In genomic region chr7:45001138-45001694, GRCh38 we compare ENCODE assay signal across 7 cellular contexts. TPM values are rescaled to one million over a fixed set of nuclear protein-coding genes. Genes with fewer than 3 reads are reported as not detected.
DNase-seq lines count a peak whose midpoint lies in the region; ATAC-seq, FAIRE-seq and TF ChIP-seq lines count a peak whose summit lies in the region.

No MANE protein-coding gene starts in this region.

- H2BK120ac ChIP-seq in H9 (ENCODE audit: low read depth, low read length, poor library complexity, severe bottlenecking) = no peak overlapping the region

- H3K9me2 ChIP-seq in OCI-LY1 (ENCODE audit: low read depth, low read length) = no peaks in the 10 kb centered on the region

- H2AK5ac ChIP-seq in H9 (ENCODE audit: insufficient read length, low read length) = no peak overlapping the region

- no peak for ATAC-seq in HG02938 (IDR thresholded peaks at IDR 0.05; ENCODE audit: unreplicated experiment)

- H3K27me3 Mint-ChIP-seq in H9 (ENCODE audit: low read depth) = no peaks in the 10 kb centered on the region

- no peak for TF ChIP-seq CTCF in H9 (conservative IDR thresholded peaks at IDR 0.05)
- no peak for TF ChIP-seq CTCF in OCI-LY1 (IDR thresholded peaks at IDR 0.05; ENCODE audit: low read length)

- peak; percentile 93 for FAIRE-seq in GM12891 (lab: Jason Lieb, UNC)

- no peak overlapping the region for H2BK20ac ChIP-seq in H9 (ENCODE audit: low read depth, low read length, poor library complexity, severe bottlenecking)

- DNase-seq in GM12891 (ENCODE audit: insufficient read length, low spot score) = no peak
- DNase-seq in H9 = peak; percentile 44
- DNase-seq in activated gamma-delta T cell treated with anti-CD3 and anti-CD28 coated beads, Interleukin-2, amount 50 U/mL, for 16 hours (ENCODE audit: low read depth) = peak; percentile 59
- no peak for DNase-seq in iPS DF 6.9 (ENCODE audit: low read depth, low spot score)
- DNase-seq in stimulated activated CD4-positive, alpha-beta T cell treated with anti-CD3 and anti-CD28 coated beads, Interleukin-4, amount 100 ng/mL, for 1 hour = peak; percentile 64

- H3K27ac Mint-ChIP-seq in H9 = peak overlapping the region in 1 of 3 experiments; percentile 49; a peak in 1 of 7 replicates

- H3K4me1 Mint-ChIP-seq in H9 = peaks cover 12 to 14% of the 10 kb centered on the region in 2 experiments

- no peaks in the 10 kb centered on the region for H3K79me1 ChIP-seq in H9 (ENCODE audit: insufficient read depth, low read depth, low read length, poor library complexity, severe bottlenecking)

- whole genome bisulfite sequencing in H9 (ENCODE audit: extremely low coverage, insufficient read length, low lambda C conversion rate) = no CpG with 5 or more reads among the region's 10 CpGs
- no CpG with 5 or more reads among the region's 10 CpGs for WGBS in iPS DF 6.9 (ENCODE audit: insufficient coverage, insufficient read length)

- peaks cover 13% of the 10 kb centered on the region for H3F3A ChIP-seq in OCI-LY1 (ENCODE audit: insufficient read depth, low read length)

- H4K8ac ChIP-seq in H9 (replicated peaks; ENCODE audit: insufficient read length, low read depth, low read length) = no peak overlapping the region

- no peaks in the 10 kb centered on the region for H3K27me3 ChIP-seq in H9 (ENCODE audit: insufficient read depth, low read length)
- no peaks in the 10 kb centered on the region for H3K27me3 ChIP-seq in OCI-LY1 (ENCODE audit: insufficient read depth, low read length)
- H3K27me3 ChIP-seq in iPS DF 6.9 (ENCODE audit: control insufficient read depth, insufficient read depth, low read length) = no peaks in the 10 kb centered on the region

- H4K20me1 ChIP-seq in H9 (ENCODE audit: control insufficient read depth, insufficient read depth, insufficient read length) (no peaks in the 10 kb centered on the region), OCI-LY1 (ENCODE audit: insufficient read depth, low read length) (no peaks in the 10 kb centered on the region)

- H2AFZ ChIP-seq in H9 (ENCODE audit: low read length) = no peak overlapping the region
- H2AFZ ChIP-seq in OCI-LY1 (ENCODE audit: low read length) = no peak overlapping the region

- H3K9ac ChIP-seq in H9 (ENCODE audit: extremely low read depth, insufficient read length, low read length) (no peak overlapping the region), OCI-LY1 (ENCODE audit: low read length) (peak overlapping the region; percentile 93)

- no peak overlapping the region for H3K14ac ChIP-seq in H9 (ENCODE audit: insufficient read depth, low read length)

- no peak overlapping the region for H2BK12ac ChIP-seq in H9 (ENCODE audit: insufficient read length, low read depth, low read length)

- no peaks in the 10 kb centered on the region for H3K9me3 Mint-ChIP-seq in H9

- H3K27ac ChIP-seq in H9 (ENCODE audit: insufficient read length, low read depth, low read length) = no peak overlapping the region
- H3K27ac ChIP-seq in OCI-LY1 (ENCODE audit: low read depth, low read length, poor library complexity, severe bottlenecking) = peak overlapping the region; percentile 91
- no peak overlapping the region for H3K27ac ChIP-seq in iPS DF 6.9 (ENCODE audit: low read length)

- H3K9me3 ChIP-seq in H9 (ENCODE audit: control insufficient read depth, low read depth, low read length) (no peaks in the 10 kb centered on the region), OCI-LY1 (ENCODE audit: low read length) (no peaks in the 10 kb centered on the region), iPS DF 6.9 (ENCODE audit: control insufficient read depth, insufficient read depth, low read length) (no peaks in the 10 kb centered on the region)

- H4K91ac ChIP-seq in H9 (ENCODE audit: insufficient read length, low read depth, low read length) = no peak overlapping the region

- H3K4me3 ChIP-seq in OCI-LY1 (ENCODE audit: low read depth, low read length, poor library complexity, severe bottlenecking) (peak overlapping the region; percentile 91), iPS DF 6.9 (ENCODE audit: low read length) (peak overlapping the region; percentile 3; the same call in 1 of the 2 replicates)

- H2BK15ac ChIP-seq in H9 (ENCODE audit: low read depth, low read length) = no peak overlapping the region

- peaks cover 7% of the 10 kb centered on the region; the same call in 1 of the 2 replicates for H3K79me2 ChIP-seq in H9 (ENCODE audit: insufficient read depth, low read length)
- H3K79me2 ChIP-seq in OCI-LY1 (ENCODE audit: insufficient read depth, low read length) = peaks cover 54% of the 10 kb centered on the region

- H3K36me3 Mint-ChIP-seq in H9 (ENCODE audit: insufficient read depth in 1 of 3, low read depth in 3 of 3) = peaks cover 0 to 7% (median 0%) of the 10 kb centered on the region in 3 experiments; a peak in 4 of 7 replicates

- H3T11ph ChIP-seq in H9 (ENCODE audit: low read length) = no peak overlapping the region

- H3K56ac ChIP-seq in H9 (ENCODE audit: insufficient read length, low read depth, low read length) = no peak overlapping the region

- peak; percentile 71 for TF ChIP-seq POLR2A in GM12891 (IDR thresholded peaks at IDR 0.05; ENCODE audit: low read depth, low read length)

- H4K5ac ChIP-seq in H9 (ENCODE audit: insufficient read length, low read depth, low read length) = no peak overlapping the region

- no peak overlapping the region for H3K18ac ChIP-seq in H9 (ENCODE audit: insufficient read length, low read depth, low read length)

- H3K23me2 ChIP-seq in H9 (ENCODE audit: insufficient read length, low read depth, low read length, poor library complexity, severe bottlenecking) = peaks cover 4% of the 10 kb centered on the region

- H3K4ac ChIP-seq in H9 (ENCODE audit: low read depth, low read length) = no peak overlapping the region

- H3K4me2 ChIP-seq in H9 (ENCODE audit: insufficient read depth, insufficient read length, low read length) = peak overlapping the region; percentile 98
- H3K4me2 ChIP-seq in OCI-LY1 (ENCODE audit: low read length) = peak overlapping the region; percentile 78

- H3K4me3 Mint-ChIP-seq in H9 = peak overlapping the region; percentile 94 to 97

- no peak overlapping the region for H2BK5ac ChIP-seq in H9 (ENCODE audit: insufficient read length, low read length)

- no peak overlapping the region for H3K23ac ChIP-seq in H9 (ENCODE audit: insufficient read length, low read depth, low read length)

- H3K36me3 ChIP-seq in OCI-LY1 (ENCODE audit: insufficient read depth, low read length) (peaks cover 12% of the 10 kb centered on the region; the same call in 1 of the 2 replicates), iPS DF 6.9 (ENCODE audit: control insufficient read depth, insufficient read depth, low read length) (no peaks in the 10 kb centered on the region)

- H3K4me1 ChIP-seq in H9 (ENCODE audit: insufficient read depth, low read length) (no peaks in the 10 kb centered on the region; the same call in 1 of the 2 replicates), OCI-LY1 (ENCODE audit: insufficient read depth, low read length, severe bottlenecking) (peaks cover 77% of the 10 kb centered on the region), iPS DF 6.9 (ENCODE audit: control insufficient read depth, insufficient read depth, low read length) (no peaks in the 10 kb centered on the region)

TF ChIP-seq in GM12891, 5 proteins besides CTCF, POLR2A, EP300 and RAD21:
- TF ChIP-seq SPI1 (IDR thresholded peaks at IDR 0.05; ENCODE audit: low read depth, low read length) (0 out of 2 replicates have a peak, but pooled peaks have one; percentile 3), PAX5 (IDR thresholded peaks at IDR 0.05; ENCODE audit: insufficient read depth, low read length, severe bottlenecking) (no peak), POU2F2 (IDR thresholded peaks at IDR 0.05; ENCODE audit: low read depth, low read length) (peak; percentile 79; the same call in 1 of the 2 replicates), TAF1 (IDR thresholded peaks at IDR 0.05; ENCODE audit: low read depth, low read length) (0 out of 2 replicates have a peak, but pooled peaks have one; percentile 21), POLR2AphosphoS5 (IDR thresholded peaks at IDR 0.05; ENCODE audit: low read depth, low read length) (peak; percentile 46; the same call in 1 of the 2 replicates)

RNA-seq across cellular contexts. Expression of gene CCM2, which starts 1.2 kb away (rescaled TPM):
- polyA plus RNA-seq in GM12891 (2012; ENCODE audit: low read depth, missing spikeins) = 64.9 TPM
- total RNA-seq in H9 (2021) = 30.4 and 30.5 TPM in 2 replicates

RNA-seq across cellular contexts. Expression of gene MYO1G, which starts 22.4 kb away (rescaled TPM):
- polyA plus RNA-seq in GM12891 (2012; ENCODE audit: low read depth, missing spikeins) = 203 TPM
- 0.55 and 0.57 TPM in 2 replicates for total RNA-seq in H9 (2021)

Comparison
In these comparisons a context has a peak if more than half of its experiments do, and no peak if none do; other contexts are left out.
1. DNase-seq: peak in H9 (single experiment), activated gamma-delta T cell treated with anti-CD3 and anti-CD28 coated beads, Interleukin-2, amount 50 U/mL, for 16 hours (single experiment) and stimulated activated CD4-positive, alpha-beta T cell treated with anti-CD3 and anti-CD28 coated beads, Interleukin-4, amount 100 ng/mL, for 1 hour (single experiment); none in GM12891 (single experiment) and iPS DF 6.9 (single experiment).